In genomic region chr16:88316941-88317618, GRCh38 we compare ENCODE assay signal across 21 cellular contexts.
A peak's percentile ranks its signal among the peaks of the same experiment; 100 is the strongest.
DNase-seq lines count a peak whose midpoint lies in the region; ATAC-seq, FAIRE-seq and TF ChIP-seq lines count a peak whose summit lies in the region.
"Had no signal": no experiment of that assay in that cellular context is flagged by ENCODE, and none has a peak within 500 bp of the region (broad histone marks: within the 10 kb centered on the region; RNA-seq: fewer than 3 reads in every experiment).

No MANE protein-coding gene starts in this region.

- H3K9me3 ChIP-seq in Caco-2 (peaks cover 12% of the 10 kb centered on the region), HepG2 (ENCODE audit: low read length) (peaks cover 3% of the 10 kb centered on the region; the same call in 1 of the 2 replicates), osteoblast (ENCODE audit: low read depth, low read length) (no peaks in the 10 kb centered on the region)

- H3K4me3 Mint-ChIP-seq in Caco-2 (ENCODE audit: unreplicated experiment), result no peak overlapping the region
- H3K4me3 Mint-ChIP-seq in GM23338, result no peak overlapping the region
- no peak overlapping the region for H3K4me3 Mint-ChIP-seq in stimulated activated naive CD8-positive, alpha-beta T cell treated with anti-CD3 and anti-CD28 coated beads, Interleukin-15, amount 100 ng/mL, for 72 hours
- H3K4me3 Mint-ChIP-seq: CD4-positive, alpha-beta T cell had no signal

- H3K9me2 ChIP-seq in GM23338 (ENCODE audit: insufficient read depth), result no peaks in the 10 kb centered on the region

- H3K4me1 Mint-ChIP-seq in Caco-2 (ENCODE audit: low read depth, unreplicated experiment), result no peaks in the 10 kb centered on the region
- no peaks in the 10 kb centered on the region; the same call in 2 of the 3 replicates for H3K4me1 Mint-ChIP-seq in GM23338
- no peaks in the 10 kb centered on the region for H3K4me1 Mint-ChIP-seq in stimulated activated naive CD8-positive, alpha-beta T cell treated with anti-CD3 and anti-CD28 coated beads, Interleukin-15, amount 100 ng/mL, for 72 hours

- TF ChIP-seq CTCF in Caco-2 (IDR thresholded peaks at IDR 0.05; ENCODE audit: insufficient read depth in 1 of 2, low read depth in 1 of 2, low read length in 1 of 2, severe bottlenecking in 1 of 2, unreplicated experiment in 1 of 2) (no peak), GM23338 (conservative IDR thresholded peaks at IDR 0.05; ENCODE audit: low read depth in 2 of 2) (no peak), HepG2 (CRISPR knock-in tag; IDR thresholded peaks at IDR 0.05) (no peak), osteoblast (IDR thresholded peaks at IDR 0.05; ENCODE audit: extremely low read depth, low read depth, low read length) (no peak)

- in situ Hi-C loops in HepG2 (cut with HindIII; ENCODE audit: extremely low pct_ligation_motif_present, low pct_unique_long_range_greater_than_20kb), result no loop called here

- H3K9me3 Mint-ChIP-seq in Caco-2 (ENCODE audit: unreplicated experiment) (peaks cover 12% of the 10 kb centered on the region), GM23338 (peaks cover 15% of the 10 kb centered on the region)
- H3K9me3 Mint-ChIP-seq in stimulated activated naive CD8-positive, alpha-beta T cell treated with anti-CD3 and anti-CD28 coated beads, Interleukin-15, amount 100 ng/mL, for 72 hours, result peaks cover 6% of the 10 kb centered on the region in 2 donors
- H3K9me3 Mint-ChIP-seq: CD4-positive, alpha-beta T cell had no signal

- H3K4me2 ChIP-seq in GM23338, result no peak overlapping the region
- no peak overlapping the region for H3K4me2 ChIP-seq in HepG2 (ENCODE audit: low read depth, low read length)
- no peak overlapping the region for H3K4me2 ChIP-seq in osteoblast (ENCODE audit: insufficient read depth, low read length)
- H3K4me2 ChIP-seq: BLaER1 had no signal

- TF ChIP-seq RAD21 in HepG2 (CRISPR knock-in tag; IDR thresholded peaks at IDR 0.05), result no peak

- H3K27ac Mint-ChIP-seq in Caco-2 (ENCODE audit: unreplicated experiment), result peak overlapping the region; percentile 43
- peak overlapping the region; percentile 60; the same call in 1 of the 2 replicates for H3K27ac Mint-ChIP-seq in GM23338
- H3K27ac Mint-ChIP-seq in stimulated activated naive CD8-positive, alpha-beta T cell treated with anti-CD3 and anti-CD28 coated beads, Interleukin-15, amount 100 ng/mL, for 72 hours, result no peak overlapping the region
- H3K27ac Mint-ChIP-seq: CD4-positive, alpha-beta T cell had no signal

- H3K27me3 Mint-ChIP-seq in Caco-2 (ENCODE audit: insufficient read depth, unreplicated experiment), result no peaks in the 10 kb centered on the region
- H3K27me3 Mint-ChIP-seq in GM23338 (ENCODE audit: insufficient read depth, low read depth, poor library complexity), result peaks cover 3% of the 10 kb centered on the region
- H3K27me3 Mint-ChIP-seq in stimulated activated naive CD8-positive, alpha-beta T cell treated with anti-CD3 and anti-CD28 coated beads, Interleukin-15, amount 100 ng/mL, for 72 hours, result peaks cover 18% of the 10 kb centered on the region

- no peaks in the 10 kb centered on the region for H3F3A ChIP-seq in GM23338 (replicated peaks; ENCODE audit: low read depth)

- H3K36me3 ChIP-seq in Caco-2 (ENCODE audit: control insufficient read depth, insufficient read depth, low read length), result no peaks in the 10 kb centered on the region
- H3K36me3 ChIP-seq in GM23338 (ENCODE audit: insufficient read depth), result no peaks in the 10 kb centered on the region
- no peaks in the 10 kb centered on the region for H3K36me3 ChIP-seq in HepG2 (replicated peaks in 1 of 2; ENCODE audit: control insufficient read depth in 1 of 2, insufficient read depth in 2 of 2, low read length in 2 of 2)
- H3K36me3 ChIP-seq in osteoblast (ENCODE audit: insufficient read depth, low read length), result no peaks in the 10 kb centered on the region
- H3K36me3 ChIP-seq: BLaER1 had no signal

- WGBS in HepG2 (ENCODE audit: low lambda C conversion rate), result 41% methylated on average over 20 of the region's 20 CpGs

- BruUV-seq in Caco-2 (replicated peaks; lab: Mats Ljungman, UMichigan) (no TSS peak), HepG2 (replicated peaks; lab: Mats Ljungman, UMichigan) (no TSS peak)

- no peaks in the 10 kb centered on the region for H3K36me3 Mint-ChIP-seq in Caco-2 (ENCODE audit: insufficient read depth, unreplicated experiment)
- H3K36me3 Mint-ChIP-seq in GM23338 (ENCODE audit: low read depth), result no peaks in the 10 kb centered on the region; the same call in 2 of the 3 replicates

- TF ChIP-seq POLR2A in HepG2 (IDR thresholded peaks at IDR 0.05; ENCODE audit: insufficient read depth in 1 of 2, low read depth in 2 of 2, low read length in 2 of 2), result no peak

- intact Hi-C loops in Caco-2 (cut with micrococcal nuclease; ENCODE audit: unreplicated experiment) (no loop called here), HepG2 (cut with micrococcal nuclease; ENCODE audit: unreplicated experiment) (no loop called here)

- H3K27me3 ChIP-seq in Caco-2 (replicated peaks; ENCODE audit: control insufficient read depth, insufficient read depth, low read length), result no peaks in the 10 kb centered on the region
- no peaks in the 10 kb centered on the region for H3K27me3 ChIP-seq in GM23338 (ENCODE audit: insufficient read depth)
- H3K27me3 ChIP-seq in HepG2 (ENCODE audit: control insufficient read depth in 1 of 2, insufficient read depth in 2 of 2, low read length in 2 of 2), result peaks cover 9 to 42% of the 10 kb centered on the region in 2 experiments; a peak in 4 of 5 replicates
- no peaks in the 10 kb centered on the region for H3K27me3 ChIP-seq in osteoblast (ENCODE audit: insufficient read depth, low read length)
- H3K27me3 ChIP-seq: BLaER1 had no signal

- no peak overlapping the region for H3K4me3 ChIP-seq in Caco-2 (ENCODE audit: low read depth, low read length)
- no peak overlapping the region for H3K4me3 ChIP-seq in GM23338
- no peak overlapping the region for H3K4me3 ChIP-seq in HepG2 (replicated peaks in 1 of 3; ENCODE audit: insufficient read depth in 1 of 3, low read depth in 2 of 3, low read length in 3 of 3)
- H3K4me3 ChIP-seq in osteoblast (ENCODE audit: insufficient read depth, low read length), result no peak overlapping the region
- H3K4me3 ChIP-seq: BLaER1 had no signal

- H2AFZ ChIP-seq in GM23338 (no peak overlapping the region), HepG2 (ENCODE audit: low read length) (no peak overlapping the region), osteoblast (ENCODE audit: low read length) (peak overlapping the region; percentile 11)

- ATAC-seq in GM23338, result no peak
- ATAC-seq in HepG2, result no peak
- no peak for ATAC-seq in stimulated activated naive CD8-positive, alpha-beta T cell treated with anti-CD3 and anti-CD28 coated beads, Interleukin-15, amount 100 ng/mL, for 72 hours

- no peaks in the 10 kb centered on the region for H3K79me2 ChIP-seq in GM23338 (replicated peaks; ENCODE audit: insufficient read depth)
- no peaks in the 10 kb centered on the region for H3K79me2 ChIP-seq in HepG2 (ENCODE audit: insufficient read depth, low read length)
- H3K79me2 ChIP-seq in osteoblast (ENCODE audit: insufficient read depth, low read length), result no peaks in the 10 kb centered on the region

- no peak overlapping the region for H3K9ac ChIP-seq in HepG2 (ENCODE audit: insufficient read depth, low read depth, low read length)
- H3K9ac ChIP-seq: BLaER1 had no signal

- DNase-seq in Caco-2 (no peak), GM23338 (ENCODE audit: low spot score) (no peak), HepG2 (ENCODE audit: low spot score) (no peak), osteoblast (ENCODE audit: insufficient read length, low spot score, missing footprints) (peak; percentile 91), 8988T (no peak), SK-N-DZ (ENCODE audit: low spot score) (no peak)
- no peak for DNase-seq in stimulated activated naive CD8-positive, alpha-beta T cell treated with anti-CD3 and anti-CD28 coated beads, Interleukin-15, amount 100 ng/mL, for 72 hours
- DNase-seq: ACHN; CD4-positive, alpha-beta T cell; COR-L47; DMS153; KG1; NCI-H1092; NCI-H1436; NCI-H1930; NCI-H2227 treated with DMSO at 0.1 percent for 48 hours; NCI-H510A; NK-92 treated with Interleukin-12 subunit alpha and Interleukin-12 subunit beta, amount 100 ng/mL, for 24 hours had no signal

- no peaks in the 10 kb centered on the region for H4K20me1 ChIP-seq in GM23338 (replicated peaks; ENCODE audit: insufficient read depth)
- H4K20me1 ChIP-seq in HepG2 (ENCODE audit: insufficient read depth, low read length), result no peaks in the 10 kb centered on the region
- no peaks in the 10 kb centered on the region for H4K20me1 ChIP-seq in osteoblast (ENCODE audit: insufficient read depth, low read length)
- H4K20me1 ChIP-seq: BLaER1 had no signal

- POLR2A ChIA-PET in Caco-2 (lab: Charles Lee), result no interaction called here
- POLR2A ChIA-PET in HepG2 (lab: Yijun Ruan, JAX), result no interaction called here

- H3K27ac ChIP-seq in GM23338 (ENCODE audit: low read depth) (no peak overlapping the region), HepG2 (ENCODE audit: extremely low read length, insufficient read depth, low read length) (no peak overlapping the region), osteoblast (ENCODE audit: low read depth, low read length) (no peak overlapping the region)
- H3K27ac ChIP-seq: BLaER1 had no signal

- peaks cover 9% of the 10 kb centered on the region for H3K4me1 ChIP-seq in Caco-2
- H3K4me1 ChIP-seq in GM23338 (ENCODE audit: insufficient read depth), result no peaks in the 10 kb centered on the region
- peaks cover 29% of the 10 kb centered on the region for H3K4me1 ChIP-seq in HepG2 (ENCODE audit: insufficient read depth, low read length)
- H3K4me1 ChIP-seq in osteoblast (ENCODE audit: insufficient read depth, low read length), result peaks cover 5% of the 10 kb centered on the region

- TF ChIP-seq EP300 in HepG2 (IDR thresholded peaks at IDR 0.05; ENCODE audit: low read depth in 2 of 2, low read length in 2 of 2) (no peak), HepG2 (CRISPR knock-in tag; IDR thresholded peaks at IDR 0.05; ENCODE audit: borderline replicate concordance) (no peak)

- CTCF ChIA-PET in Caco-2 (lab: Charles Lee), result no interaction called here
- CTCF ChIA-PET in HepG2 (lab: Yijun Ruan, JAX; ENCODE audit: low intra/inter-chr PET ratio, low total read pairs), result no interaction called here

- no peak for FAIRE-seq in HepG2 (lab: Jason Lieb, UNC)
- FAIRE-seq: GM12891, H54 had no signal

TF ChIP-seq in GM23338, 12 proteins besides CTCF, POLR2A, EP300 and RAD21 (continues in another document):
- TF ChIP-seq EZH2phosphoT487 (IDR thresholded peaks at IDR 0.05; ENCODE audit: unreplicated experiment) (no peak), POLR2AphosphoS5 (IDR thresholded peaks at IDR 0.05; ENCODE audit: low read depth) (no peak), EZH2 (IDR thresholded peaks at IDR 0.05; ENCODE audit: low read depth, unreplicated experiment) (no peak), NANOG (IDR thresholded peaks at IDR 0.05; ENCODE audit: borderline replicate concordance) (no peak)

Comparison
In these comparisons a context has a peak if more than half of its experiments do, and no peak if none do; other contexts are left out.
1. H3K27ac Mint-ChIP-seq: peak in Caco-2 (single experiment) and GM23338 (single experiment); none in stimulated activated naive CD8-positive, alpha-beta T cell treated with anti-CD3 and anti-CD28 coated beads, Interleukin-15, amount 100 ng/mL, for 72 hours (0 of 2).